ENCODE assay signal across 10 cellular contexts in genomic region chr6:125957391-125957693, GRCh38. TPM values are rescaled to one million over a fixed set of nuclear protein-coding genes. Genes with fewer than 3 reads are reported as not detected.
DNase-seq lines count a peak whose midpoint lies in the region; TF ChIP-seq lines count a peak whose summit lies in the region.
"Had no signal": no experiment of that assay in that cellular context is flagged by ENCODE, and none has a peak within 500 bp of the region (broad histone marks: within the 10 kb centered on the region; RNA-seq: fewer than 3 reads in every experiment).

No MANE protein-coding gene starts in this region.

- H3K27me3 ChIP-seq in HUES64 (ENCODE audit: insufficient read depth, low read length) (no peaks in the 10 kb centered on the region; the same call in 1 of the 2 replicates), dorsolateral prefrontal cortex (no peaks in the 10 kb centered on the region), mucosa of stomach (ENCODE audit: control insufficient read depth, insufficient read depth, low read length) (no peaks in the 10 kb centered on the region)

- 33% methylated on average over 3 of the region's 3 CpGs for WGBS in HUES64

- H3K4me1 ChIP-seq in HUES64 (ENCODE audit: insufficient read depth, low read length) (peaks cover 13% of the 10 kb centered on the region; the same call in 1 of the 2 replicates), mucosa of stomach (ENCODE audit: control insufficient read depth, insufficient read depth, low read length) (peaks cover 25% of the 10 kb centered on the region)

- TF ChIP-seq CTCF in 22Rv1 (IDR thresholded peaks at IDR 0.05) (no peak), dorsolateral prefrontal cortex (IDR thresholded peaks at IDR 0.05 in 54 of 56, conservative IDR thresholded peaks at IDR 0.05 in 2 of 56; ENCODE audit: low read depth in 1 of 56, partially characterized antibody in 56 of 56) (no peak)

- H3K9ac ChIP-seq in HUES64 (ENCODE audit: low read depth, low read length) (peak overlapping the region; percentile 77), mucosa of stomach (ENCODE audit: low read length) (peak overlapping the region; percentile 97)

- H3K36me3 ChIP-seq in HUES64 (ENCODE audit: insufficient read depth, low read length) (no peaks in the 10 kb centered on the region), mucosa of stomach (ENCODE audit: control insufficient read depth, insufficient read depth, low read length) (no peaks in the 10 kb centered on the region)

- intact Hi-C loops in dorsolateral prefrontal cortex (cut with DNase I), result loop anchor here (2.0 to 5.0 kb wide), 3 partner anchors 90 to 167 kb away; partner anchors contain the start of gene NCOA7 (in 2 of the 2)

- DNase-seq in dorsolateral prefrontal cortex, result no peak
- no peak for DNase-seq in central memory CD4-positive, alpha-beta T cell
- DNase-seq in EL, result no peak
- no peak for DNase-seq in NCI-H2196 (lab: John Stamatoyannopoulos, UW; ENCODE audit: unreplicated experiment)
- no peak for DNase-seq in GF-D8 (lab: John Stamatoyannopoulos, UW)
- DNase-seq: activated B cell treated with CpG ODN at 0.5 μM for 24 hours, COR-L47 had no signal

- H3K27ac ChIP-seq in 22Rv1 (peak overlapping the region; percentile 67), HUES64 (ENCODE audit: low read depth, low read length) (no peak overlapping the region; the same call in 1 of the 2 replicates), dorsolateral prefrontal cortex (peak overlapping the region; percentile 93 to 100 (median 99))

- H3K4me3 ChIP-seq in HUES64 (ENCODE audit: low read length) (peak overlapping the region; percentile 85), dorsolateral prefrontal cortex (peak overlapping the region; percentile 67 to 100 (median 95)), mucosa of stomach (ENCODE audit: low read length) (peak overlapping the region; percentile 52)

- H3K9me3 ChIP-seq in HUES64 (ENCODE audit: insufficient read depth, low read depth, low read length) (peaks cover 6% of the 10 kb centered on the region; the same call in 1 of the 2 replicates), mucosa of stomach (ENCODE audit: control insufficient read depth, low read length) (no peaks in the 10 kb centered on the region)

RNA-seq across cellular contexts. Expression of gene HINT3, which starts 0.8 kb away (rescaled TPM):
- 7.4 TPM for polyA plus RNA-seq in HUES64 (2013, experiment 1 of 2)
- 9.5 TPM for polyA plus RNA-seq in HUES64 (2013, experiment 2 of 2)
- 10 to 100 TPM; 33.6 to 54.2 (median 42.3) TPM for total RNA-seq in dorsolateral prefrontal cortex

RNA-seq across cellular contexts. Expression of gene TRMT11, which starts 29.0 kb away (rescaled TPM):
- polyA plus RNA-seq in HUES64 (2013, experiment 1 of 2), result 19.9 TPM
- 21.6 TPM for polyA plus RNA-seq in HUES64 (2013, experiment 2 of 2)
- total RNA-seq in dorsolateral prefrontal cortex, result 10 to 100 TPM; 32.1 to 64.6 (median 44.8) TPM
